Comparison of ENCODE assay signal across 32 cellular contexts in genomic region chr7:90570373-90570959, GRCh38. TPM values are rescaled to one million over a fixed set of nuclear protein-coding genes. Genes with fewer than 3 reads are reported as not detected.
DNase-seq lines count a peak whose midpoint lies in the region; ATAC-seq and TF ChIP-seq lines count a peak whose summit lies in the region.
"Had no signal": no experiment of that assay in that cellular context is flagged by ENCODE, and none has a peak within 500 bp of the region (broad histone marks: within the 10 kb centered on the region; RNA-seq: fewer than 3 reads in every experiment).

No MANE protein-coding gene starts in this region.

- no peaks in the 10 kb centered on the region for H3K36me3 Mint-ChIP-seq in activated T-cell treated with anti-CD3 and anti-CD28 coated beads, Interleukin-2, amount 50 U/mL, for 72 hours (ENCODE audit: insufficient read depth in 2 of 2)
- H3K36me3 Mint-ChIP-seq in CD8-positive, alpha-beta T cell: no peaks in the 10 kb centered on the region
- H3K36me3 Mint-ChIP-seq: activated naive CD8-positive, alpha-beta T cell treated with anti-CD3 and anti-CD28 coated beads for 36 hours; T-cell had no signal

- no peaks in the 10 kb centered on the region for H3K27me3 ChIP-seq in CD8-positive, alpha-beta T cell (ENCODE audit: insufficient read depth, low read length)
- H3K27me3 ChIP-seq: right atrium auricular region, spleen, testis, vagina had no signal

- no peak overlapping the region for H3K27ac ChIP-seq in CD8-positive, alpha-beta T cell (ENCODE audit: low read depth, low read length)
- H3K27ac ChIP-seq: HL-60, right atrium auricular region, testis, vagina had no signal

- no peaks in the 10 kb centered on the region for H3K4me1 ChIP-seq in CD8-positive, alpha-beta T cell (ENCODE audit: insufficient read depth, low read length)
- H3K4me1 ChIP-seq: testis, vagina had no signal

- H3K27ac Mint-ChIP-seq in activated T-cell treated with anti-CD3 and anti-CD28 coated beads, Interleukin-2, amount 50 U/mL, for 72 hours: no peak overlapping the region
- no peak overlapping the region for H3K27ac Mint-ChIP-seq in CD8-positive, alpha-beta T cell
- H3K27ac Mint-ChIP-seq: activated CD4-positive, alpha-beta memory T cell treated with anti-CD3 and anti-CD28 coated beads, Interleukin-2, amount 10 ng/mL, durations not matched to agents 7 days and 5 days; activated naive CD8-positive, alpha-beta T cell treated with anti-CD3 and anti-CD28 coated beads for 36 hours; CD4-positive, alpha-beta T cell; nephron; T-cell had no signal

- H3K4me3 Mint-ChIP-seq in activated T-cell treated with anti-CD3 and anti-CD28 coated beads, Interleukin-2, amount 50 U/mL, for 72 hours: no peak overlapping the region
- no peak overlapping the region for H3K4me3 Mint-ChIP-seq in CD8-positive, alpha-beta T cell
- H3K4me3 Mint-ChIP-seq: activated CD4-positive, alpha-beta memory T cell treated with anti-CD3 and anti-CD28 coated beads, Interleukin-2, amount 10 ng/mL, durations not matched to agents 7 days and 5 days; activated naive CD8-positive, alpha-beta T cell treated with anti-CD3 and anti-CD28 coated beads for 36 hours; CD4-positive, alpha-beta T cell; nephron; T-cell had no signal

- POLR2A ChIA-PET in CD8-positive, alpha-beta T cell (lab: Charles Lee): no interaction called here

- TF ChIP-seq CTCF in epithelial cell of esophagus (IDR thresholded peaks at IDR 0.05; ENCODE audit: insufficient read depth, low read depth, low read length, missing control alignments): no peak
- TF ChIP-seq CTCF in CD8-positive, alpha-beta T cell (IDR thresholded peaks at IDR 0.05): no peak

- peak; percentile 13 for DNase-seq in EL
- DNase-seq in NCI-H226: peak; percentile 58
- DNase-seq in epithelial cell of esophagus (ENCODE audit: low read depth): peak; percentile 27
- peak; percentile 14 for DNase-seq in retina
- DNase-seq in activated T-cell treated with anti-CD3 and anti-CD28 coated beads, Interleukin-2, amount 50 U/mL, for 72 hours: no peak
- DNase-seq in COR-L47 (lab: John Stamatoyannopoulos, UW): no peak
- no peak for DNase-seq in CD8-positive, alpha-beta T cell
- DNase-seq: activated CD4-positive, alpha-beta memory T cell treated with anti-CD3 and anti-CD28 coated beads, Interleukin-2, amount 10 ng/mL, durations not matched to agents 7 days and 5 days; activated CD4-positive, CD25-positive, alpha-beta regulatory T cell treated with anti-CD3 and anti-CD28 coated beads, Interleukin-2, amount 50 U/mL, for 72 hours; activated effector memory CD4-positive, alpha-beta T cell treated with Interleukin-2 at 50 U/mL for 16 hours; activated naive CD8-positive, alpha-beta T cell treated with anti-CD3 and anti-CD28 coated beads for 36 hours; CD4-positive, alpha-beta T cell; cerebellar nuclear complex; DMS 273 treated with DMSO at 0.1 percent for 48 hours; GDM1; left ventricle myocardium superior; midbrain; NCI-H1105; NCI-H2029 treated with DMSO at 0.1 percent for 48 hours; NCI-H345; NK-92 treated with Interleukin-12 subunit alpha and Interleukin-12 subunit beta, amount 100 ng/mL, for 24 hours; SIG-M5; spleen; stimulated activated CD4-positive, alpha-beta T cell treated with anti-CD3 and anti-CD28 coated beads, Interleukin-2, amount 100 ng/mL, for 48 hours; stimulated activated naive CD4-positive, alpha-beta T cell; T-cell; testis had no signal

- no peaks in the 10 kb centered on the region for H3K9me3 ChIP-seq in CD8-positive, alpha-beta T cell (ENCODE audit: low read length)
- H3K9me3 ChIP-seq: right atrium auricular region, testis, vagina had no signal

- H3K4me3 ChIP-seq in epithelial cell of esophagus (ENCODE audit: low read length): no peak overlapping the region
- no peak overlapping the region for H3K4me3 ChIP-seq in CD8-positive, alpha-beta T cell (ENCODE audit: low read depth, low read length)
- H3K4me3 ChIP-seq: right atrium auricular region, spleen, testis, vagina had no signal

- intact Hi-C loops in CD8-positive, alpha-beta T cell (cut with DNase I, micrococcal nuclease): no loop called here

- no peaks in the 10 kb centered on the region for H3K27me3 Mint-ChIP-seq in activated T-cell treated with anti-CD3 and anti-CD28 coated beads, Interleukin-2, amount 50 U/mL, for 72 hours (ENCODE audit: low read depth)
- peaks cover 6% of the 10 kb centered on the region for H3K27me3 Mint-ChIP-seq in CD8-positive, alpha-beta T cell (ENCODE audit: low read depth)
- H3K27me3 Mint-ChIP-seq: activated CD4-positive, alpha-beta memory T cell treated with anti-CD3 and anti-CD28 coated beads, Interleukin-2, amount 10 ng/mL, durations not matched to agents 7 days and 5 days; T-cell had no signal

- H3K9me3 Mint-ChIP-seq in activated T-cell treated with anti-CD3 and anti-CD28 coated beads, Interleukin-2, amount 50 U/mL, for 72 hours: peaks cover 0 to 2% of the 10 kb centered on the region in 2 donors
- H3K9me3 Mint-ChIP-seq in CD8-positive, alpha-beta T cell: no peaks in the 10 kb centered on the region
- H3K9me3 Mint-ChIP-seq: activated CD4-positive, alpha-beta memory T cell treated with anti-CD3 and anti-CD28 coated beads, Interleukin-2, amount 10 ng/mL, durations not matched to agents 7 days and 5 days; nephron had no signal

- ATAC-seq in activated T-cell treated with anti-CD3 and anti-CD28 coated beads, Interleukin-2, amount 50 U/mL, for 72 hours (replicated peaks in 1 of 2): no peak
- ATAC-seq in CD8-positive, alpha-beta T cell: no peak
- ATAC-seq: HepG2, left ventricle myocardium superior, T-cell had no signal

- CTCF ChIA-PET in CD8-positive, alpha-beta T cell (lab: Charles Lee): no interaction called here

- no peaks in the 10 kb centered on the region for H3K4me1 Mint-ChIP-seq in activated T-cell treated with anti-CD3 and anti-CD28 coated beads, Interleukin-2, amount 50 U/mL, for 72 hours (ENCODE audit: low read depth)
- no peaks in the 10 kb centered on the region for H3K4me1 Mint-ChIP-seq in CD8-positive, alpha-beta T cell (ENCODE audit: low read depth)
- H3K4me1 Mint-ChIP-seq: activated CD4-positive, alpha-beta memory T cell treated with anti-CD3 and anti-CD28 coated beads, Interleukin-2, amount 10 ng/mL, durations not matched to agents 7 days and 5 days; activated naive CD8-positive, alpha-beta T cell treated with anti-CD3 and anti-CD28 coated beads for 36 hours; nephron; T-cell had no signal

- no peaks in the 10 kb centered on the region for H3K36me3 ChIP-seq in CD8-positive, alpha-beta T cell (ENCODE audit: insufficient read depth, low read length)
- H3K36me3 ChIP-seq: right atrium auricular region, spleen, vagina had no signal

RNA-seq across cellular contexts. Expression of gene CDK14, which starts 25.7 kb away (rescaled TPM):
- 1 to 10 TPM in 1 of 2 donors, under 1 TPM in 1; 0.49 to 1.7 TPM for total RNA-seq in activated T-cell treated with anti-CD3 and anti-CD28 coated beads, Interleukin-2, amount 50 U/mL, for 72 hours
- total RNA-seq in CD8-positive, alpha-beta T cell: under 1 TPM; 0.19 TPM
- total RNA-seq: activated CD4-positive, alpha-beta memory T cell treated with anti-CD3 and anti-CD28 coated beads, Interleukin-2, amount 10 ng/mL, durations not matched to agents 7 days and 5 days had no signal

Comparison
In these comparisons a context has a peak if more than half of its experiments do, and no peak if none do; other contexts are left out.
1. DNase-seq: peak in EL (single experiment), NCI-H226 (single experiment), epithelial cell of esophagus (single experiment) and retina (single experiment); none in activated T-cell treated with anti-CD3 and anti-CD28 coated beads, Interleukin-2, amount 50 U/mL, for 72 hours (0 of 2), COR-L47 (single experiment) and CD8-positive, alpha-beta T cell (0 of 7).